ENCODE assay signal across 8 cellular contexts in the genomic region with DNA sequence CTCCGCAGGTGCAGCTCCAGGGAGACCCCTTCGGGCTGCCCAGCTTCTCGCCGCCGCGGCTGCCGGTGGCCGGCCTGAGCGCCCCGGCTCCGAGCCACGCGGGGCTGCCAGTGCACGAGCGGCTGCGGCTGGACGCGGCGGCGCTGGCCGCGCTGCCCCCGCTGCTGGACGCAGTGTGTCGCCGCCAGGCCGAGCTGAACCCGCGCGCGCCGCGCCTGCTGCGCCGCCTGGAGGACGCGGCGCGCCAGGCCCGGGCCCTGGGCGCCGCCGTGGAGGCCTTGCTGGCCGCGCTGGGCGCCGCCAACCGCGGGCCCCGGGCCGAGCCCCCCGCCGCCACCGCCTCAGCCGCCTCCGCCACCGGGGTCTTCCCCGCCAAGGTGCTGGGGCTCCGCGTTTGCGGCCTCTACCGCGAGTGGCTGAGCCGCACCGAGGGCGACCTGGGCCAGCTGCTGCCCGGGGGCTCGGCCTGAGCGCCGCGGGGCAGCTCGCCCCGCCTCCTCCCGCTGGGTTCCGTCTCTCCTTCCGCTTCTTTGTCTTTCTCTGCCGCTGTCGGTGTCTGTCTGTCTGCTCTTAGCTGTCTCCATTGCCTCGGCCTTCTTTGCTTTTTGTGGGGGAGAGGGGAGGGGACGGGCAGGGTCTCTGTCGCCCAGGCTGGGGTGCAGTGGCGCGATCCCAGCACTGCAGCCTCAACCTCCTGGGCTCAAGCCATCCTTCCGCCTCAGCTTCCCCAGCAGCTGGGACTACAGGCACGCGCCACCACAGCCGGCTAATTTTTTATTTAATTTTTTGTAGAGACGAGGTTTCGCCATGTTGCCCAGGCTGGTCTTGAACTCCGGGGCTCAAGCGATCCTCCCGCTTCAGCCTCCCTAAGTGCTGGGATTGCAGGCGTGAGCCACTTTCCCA. TPM values are rescaled to one million over a fixed set of nuclear protein-coding genes. Genes with fewer than 3 reads are reported as not detected.
DNase-seq lines count a peak whose midpoint lies in the region; ATAC-seq, FAIRE-seq and TF ChIP-seq lines count a peak whose summit lies in the region.

No MANE protein-coding gene starts in this region.

- H4K20me1 ChIP-seq in K562 (replicated peaks; ENCODE audit: control insufficient read depth, insufficient read depth, low read length): no peaks in the 10 kb centered on the region

- peak overlapping the region; percentile 96 to 98 for H3K27ac Mint-ChIP-seq in T-cell

- no peak for FAIRE-seq in K562 (lab: Jason Lieb, UNC)

- BruUV-seq in K562 (replicated peaks; lab: Mats Ljungman, UMichigan): TSS peak; percentile 89

- DNase-seq in Ammon's horn (ENCODE audit: low spot score) (peak; percentile 66), HT-29 (ENCODE audit: low spot score) (peak; percentile 62), T-cell (peak in 25 of 34 experiments; percentile 28 to 64 (median 43)), K562 (ENCODE audit: extremely low read depth in 1 of 4, low spot score in 3 of 4) (peak; percentile 86 to 89 (median 88)), iPS DF 6.9 (ENCODE audit: low read depth, low spot score) (no peak), retinal pigment epithelial cell (ENCODE audit: low read depth) (no peak), OCI-M2 (lab: John Stamatoyannopoulos, UW; ENCODE audit: unreplicated experiment) (no peak)

- 11% methylated on average over 54 of the region's 93 CpGs for WGBS in K562 (ENCODE audit: insufficient coverage, low coverage, missing lambda C conversion rate)
- no CpG with 5 or more reads among the region's 93 CpGs for WGBS in iPS DF 6.9 (ENCODE audit: insufficient coverage, insufficient read length)

- H3K27ac ChIP-seq in K562 (ENCODE audit: extremely low read depth, low read depth, low read length) (peak overlapping the region; percentile 87), iPS DF 6.9 (ENCODE audit: low read length) (no peak overlapping the region)

- no peaks in the 10 kb centered on the region for H3K36me3 Mint-ChIP-seq in T-cell

- no peaks in the 10 kb centered on the region for H3K27me3 Mint-ChIP-seq in T-cell

- TF ChIP-seq CTCF in K562 (IDR thresholded peaks at IDR 0.05 in 2 of 3, conservative IDR thresholded peaks at IDR 0.05 in 1 of 3; ENCODE audit: insufficient read depth in 2 of 3, low read depth in 1 of 3, low read length in 3 of 3): peak; percentile 7 to 91 (median 64); a peak in 5 of 6 replicates
- peak; percentile 13 for TF ChIP-seq CTCF in retinal pigment epithelial cell (conservative IDR thresholded peaks at IDR 0.05; ENCODE audit: low read depth, low read length)

- H3K4me2 ChIP-seq in K562 (ENCODE audit: insufficient read depth, low read length): peak overlapping the region; percentile 93

- ATAC-seq in GM18505 (IDR thresholded peaks at IDR 0.05; ENCODE audit: unreplicated experiment) (no peak), T-cell (replicated peaks in 1 of 4) (peak; percentile 88 to 90 (median 88)), K562 (peak; percentile 94)

- H3K9me3 Mint-ChIP-seq in T-cell: no peaks in the 10 kb centered on the region

- H3K4me1 ChIP-seq in K562 (replicated peaks in 1 of 2; ENCODE audit: control insufficient read depth in 2 of 2, insufficient read depth in 2 of 2, low read length in 2 of 2) (peaks cover 27 to 33% of the 10 kb centered on the region in 2 experiments), iPS DF 6.9 (ENCODE audit: control insufficient read depth, insufficient read depth, low read length) (peaks cover 4% of the 10 kb centered on the region)

- peak overlapping the region; percentile 85 to 96 for H3K9ac ChIP-seq in K562 (ENCODE audit: insufficient read depth in 1 of 2, low read depth in 2 of 2, low read length in 2 of 2)

- TF ChIP-seq POLR2A in GM18505 (IDR thresholded peaks at IDR 0.05; ENCODE audit: borderline replicate concordance, extremely low read depth, insufficient read depth, insufficient read length) (peak; percentile 62), K562 (conservative IDR thresholded peaks at IDR 0.05) (peak; percentile 60)

- TF ChIP-seq EP300 in K562 (IDR thresholded peaks at IDR 0.05; ENCODE audit: low read length): no peak

- H3K36me3 ChIP-seq in K562 (ENCODE audit: control insufficient read depth, insufficient read depth, low read length) (no peaks in the 10 kb centered on the region), iPS DF 6.9 (ENCODE audit: control insufficient read depth, insufficient read depth, low read length) (no peaks in the 10 kb centered on the region)

- H2AFZ ChIP-seq in K562 (ENCODE audit: low read depth, low read length): peak overlapping the region; percentile 94

- H3K4me3 ChIP-seq in K562 (peak overlapping the region; percentile 57), iPS DF 6.9 (ENCODE audit: low read length) (peak overlapping the region; percentile 55; the same call in 1 of the 2 replicates), retinal pigment epithelial cell (ENCODE audit: low read length) (peak overlapping the region; percentile 38)

- H3K27me3 ChIP-seq in K562 (ENCODE audit: control insufficient read depth in 2 of 2, insufficient read depth in 2 of 2, low read length in 2 of 2): no peaks in the 10 kb centered on the region
- H3K27me3 ChIP-seq in iPS DF 6.9 (ENCODE audit: control insufficient read depth, insufficient read depth, low read length): no peaks in the 10 kb centered on the region

- peaks cover 26 to 30% (median 30%) of the 10 kb centered on the region in 3 donors for H3K4me1 Mint-ChIP-seq in T-cell

- intact Hi-C loops in K562 (cut with micrococcal nuclease): no loop called here

- CTCF ChIA-PET in T-cell (lab: Charles Lee) (interaction anchor here (0.7 to 3.0 kb wide), 7 partner anchors 7 to 806 kb away, joined by 3 to 33 read pairs (median 6); a partner anchor contains a TSS), K562 (lab: Yijun Ruan, JAX; ENCODE audit: low intra/inter-chr PET ratio) (interaction anchor here (0.6 to 1.4 kb wide), 5 partner anchors 41 to 472 kb away, joined by 3 to 5 read pairs (median 4); a partner anchor contains a TSS)

- H3K9me1 ChIP-seq in K562 (ENCODE audit: control insufficient read depth, insufficient read depth, low read length): no peaks in the 10 kb centered on the region

- POLR2A ChIA-PET in T-cell (lab: Charles Lee): interaction anchor here in 1 of 2 donors (0.6 kb wide), 1 partner anchor 131 kb away, joined by 3 read pairs; a partner anchor contains a TSS
- POLR2A ChIA-PET in K562 (lab: Yijun Ruan, JAX): interaction anchor here (0.7 to 1.6 kb wide), 11 partner anchors 10 to 553 kb away, joined by 3 to 7 read pairs (median 3); no protein-coding TSS in a partner anchor

- H3K9me3 ChIP-seq in K562 (replicated peaks; ENCODE audit: control insufficient read depth, insufficient read depth, low read depth, low read length) (no peaks in the 10 kb centered on the region), iPS DF 6.9 (ENCODE audit: control insufficient read depth, insufficient read depth, low read length) (no peaks in the 10 kb centered on the region)

- H3K4me3 Mint-ChIP-seq in T-cell: peak overlapping the region; percentile 87 to 95 (median 95)

- H3K79me2 ChIP-seq in K562 (ENCODE audit: control insufficient read depth, insufficient read depth, low read length): no peaks in the 10 kb centered on the region

- TF ChIP-seq RAD21 in K562 (CRISPR knock-in tag; conservative IDR thresholded peaks at IDR 0.05 in 1 of 2, IDR thresholded peaks at IDR 0.05 in 1 of 2): peak in 1 of 2 experiments; percentile 76; a peak in 3 of 4 replicates

- in situ Hi-C loops in K562 (cut with MboI): loop anchor here (10.0 kb wide), 1 partner anchor 58 kb away; no protein-coding TSS in a partner anchor

RNA-seq across cellular contexts. Expression of a gene that starts 5.9 kb away (rescaled TPM):
- not detected in 2 replicates for total RNA-seq in HT-29 (2014; rRNA removed; shearing (Covaris generic))
- total RNA-seq in T-cell: under 1 TPM in 3 of 5 donors, not detected in 2; 0.38 to 0.47 (median 0.39) TPM
- 2.9 and 6.1 TPM in 2 replicates for total RNA-seq in K562 (2011; cell fraction: chromatin; rRNA removed; ENCODE audit: low replicate concordance)
- total RNA-seq in K562 (2011; cell fraction: nucleolus; rRNA removed): 4.2 and 5.5 TPM in 2 replicates
- total RNA-seq in K562 (2011; cell fraction: nucleoplasm; rRNA removed): 6.2 and 12.7 TPM in 2 replicates
- total RNA-seq in K562 (2014; rRNA removed): 0.36 and 1.0 TPM in 2 replicates
- 0.38 and 0.44 TPM in 2 replicates for total RNA-seq in K562 (2014; rRNA removed; fragmentation: Illumina TruSeq; extraction: Trizol)
- total RNA-seq in K562 (2015; rRNA removed; fragmentation: Illumina TruSeq; extraction: Trizol): 0.33 and 0.53 TPM in 2 replicates
- 1.8 TPM in 2 replicates for total RNA-seq in K562 (2021)
- polyA plus RNA-seq in K562 (2011; rRNA removed): 1.9 and 3.6 TPM in 2 replicates
- 6.9 and 7.6 TPM in 2 replicates for polyA plus RNA-seq in K562 (2011; cell fraction: cytosol; rRNA removed)
- 11.5 and 14.8 TPM in 2 replicates for polyA plus RNA-seq in K562 (2011; cell fraction: nucleus; rRNA removed)
- 2.0 and 5.6 TPM in 2 replicates for polyA plus RNA-seq in K562 (2012)
- 2.5 and 2.8 TPM in 2 replicates for polyA plus RNA-seq in K562 (2014; fragmentation: Illumina TruSeq; extraction: Trizol)
- under 1 TPM; 0.24 to 0.35 TPM for polyA plus RNA-seq in K562 (2014; fragmentation: Nextera tagmentation; extraction: Ambion mirVana)
- 1.8 and 2.1 TPM in 2 replicates for polyA plus RNA-seq in K562 (2014; rRNA removed)
- 0.98 and 1.7 TPM in 2 replicates for polyA minus RNA-seq in K562 (2011; rRNA and poly(A)+ RNA removed)
- 1.1 and 1.4 TPM in 2 replicates for polyA minus RNA-seq in K562 (2011; cell fraction: cytosol; rRNA and poly(A)+ RNA removed)
- polyA minus RNA-seq in K562 (2011; cell fraction: nucleus; rRNA and poly(A)+ RNA removed): 1.3 and 1.9 TPM in 2 replicates

RNA-seq across cellular contexts. Expression of a gene that starts 8.4 kb away (rescaled TPM):
- 28.3 and 34.3 TPM in 2 replicates for total RNA-seq in HT-29 (2014; rRNA removed; shearing (Covaris generic))
- total RNA-seq in T-cell (10 to 100 TPM; 21.0 to 31.9 (median 26.9) TPM), K562 (2014; rRNA removed) (80.1 and 85.8 TPM in 2 replicates), K562 (2014; rRNA removed; fragmentation: Illumina TruSeq; extraction: Trizol) (7.0 and 7.9 TPM in 2 replicates), K562 (2015; rRNA removed; fragmentation: Illumina TruSeq; extraction: Trizol) (31.6 and 32.9 TPM in 2 replicates), K562 (2021) (41.2 and 43.1 TPM in 2 replicates)
- total RNA-seq in K562 (2011; cell fraction: chromatin; rRNA removed; ENCODE audit: low replicate concordance): 6.9 and 9.3 TPM in 2 replicates
- total RNA-seq in K562 (2011; cell fraction: nucleolus; rRNA removed): 8.7 and 9.0 TPM in 2 replicates
- total RNA-seq in K562 (2011; cell fraction: nucleoplasm; rRNA removed): 7.6 and 10.6 TPM in 2 replicates
- polyA plus RNA-seq in K562 (2011; rRNA removed) (15.1 and 17.4 TPM in 2 replicates), K562 (2014; fragmentation: Illumina TruSeq; extraction: Trizol) (19.6 and 37.5 TPM in 2 replicates), K562 (2014; fragmentation: Nextera tagmentation; extraction: Ambion mirVana) (1 to 10 TPM; 1.7 to 2.6 TPM), K562 (2014; rRNA removed) (61.9 and 75.9 TPM in 2 replicates)
- 18.7 and 45.5 TPM in 2 replicates for polyA plus RNA-seq in K562 (2011; cell fraction: cytosol; rRNA removed)
- 7.4 and 12.0 TPM in 2 replicates for polyA plus RNA-seq in K562 (2011; cell fraction: nucleus; rRNA removed)
- 23.9 and 28.5 TPM in 2 replicates for polyA plus RNA-seq in K562 (2012)
- 2.2 and 3.5 TPM in 2 replicates for polyA minus RNA-seq in K562 (2011; rRNA and poly(A)+ RNA removed)
- polyA minus RNA-seq in K562 (2011; cell fraction: cytosol; rRNA and poly(A)+ RNA removed): 7.9 and 8.1 TPM in 2 replicates
- 2.6 TPM in 2 replicates for polyA minus RNA-seq in K562 (2011; cell fraction: nucleus; rRNA and poly(A)+ RNA removed)

RNA-seq across cellular contexts. Expression of a gene that starts 21.1 kb away (rescaled TPM):
- 42.6 and 43.3 TPM in 2 replicates for total RNA-seq in HT-29 (2014; rRNA removed; shearing (Covaris generic))
- total RNA-seq in T-cell: 10 to 100 TPM; 11.5 to 22.0 (median 18.1) TPM
- 10.1 and 37.5 TPM in 2 replicates for total RNA-seq in K562 (2011; cell fraction: chromatin; rRNA removed; ENCODE audit: low replicate concordance)
- 30.4 and 31.2 TPM in 2 replicates for total RNA-seq in K562 (2011; cell fraction: nucleolus; rRNA removed)
- 14.5 and 15.4 TPM in 2 replicates for total RNA-seq in K562 (2011; cell fraction: nucleoplasm; rRNA removed)
- total RNA-seq in K562 (2014; rRNA removed): 32.7 and 48.1 TPM in 2 replicates
- total RNA-seq in K562 (2014; rRNA removed; fragmentation: Illumina TruSeq; extraction: Trizol): 6.8 and 6.9 TPM in 2 replicates
- 17.6 and 17.8 TPM in 2 replicates for total RNA-seq in K562 (2015; rRNA removed; fragmentation: Illumina TruSeq; extraction: Trizol)
- total RNA-seq in K562 (2021): 40.4 and 48.0 TPM in 2 replicates
- polyA plus RNA-seq in K562 (2011; rRNA removed): 9.1 and 9.9 TPM in 2 replicates
- 12.4 and 47.6 TPM in 2 replicates for polyA plus RNA-seq in K562 (2011; cell fraction: cytosol; rRNA removed)
- 16.9 and 37.2 TPM in 2 replicates for polyA plus RNA-seq in K562 (2011; cell fraction: nucleus; rRNA removed)
- polyA plus RNA-seq in K562 (2012): 17.7 and 25.5 TPM in 2 replicates
- polyA plus RNA-seq in K562 (2014; fragmentation: Illumina TruSeq; extraction: Trizol): 7.6 and 18.1 TPM in 2 replicates
- under 1 TPM in 1 of 2 experiments, not detected in 1; 0.13 TPM for polyA plus RNA-seq in K562 (2014; fragmentation: Nextera tagmentation; extraction: Ambion mirVana)
- polyA plus RNA-seq in K562 (2014; rRNA removed): 22.0 and 26.0 TPM in 2 replicates
- polyA minus RNA-seq in K562 (2011; rRNA and poly(A)+ RNA removed): 3.8 and 7.2 TPM in 2 replicates
- polyA minus RNA-seq in K562 (2011; cell fraction: cytosol; rRNA and poly(A)+ RNA removed): 26.1 and 27.7 TPM in 2 replicates
- 7.5 and 9.4 TPM in 2 replicates for polyA minus RNA-seq in K562 (2011; cell fraction: nucleus; rRNA and poly(A)+ RNA removed)

RNA-seq across cellular contexts. Expression of a gene that starts 46.5 kb away (rescaled TPM):
- 16.9 and 22.9 TPM in 2 replicates for total RNA-seq in HT-29 (2014; rRNA removed; shearing (Covaris generic))
- total RNA-seq in T-cell (10 to 100 TPM in 3 of 5 donors, 1 to 10 TPM in 2; 6.6 to 22.3 (median 20.8) TPM), K562 (2014; rRNA removed) (19.0 and 23.5 TPM in 2 replicates), K562 (2014; rRNA removed; fragmentation: Illumina TruSeq; extraction: Trizol) (6.3 and 7.8 TPM in 2 replicates), K562 (2015; rRNA removed; fragmentation: Illumina TruSeq; extraction: Trizol) (12.4 and 12.9 TPM in 2 replicates), K562 (2021) (21.9 and 23.3 TPM in 2 replicates)
- total RNA-seq in K562 (2011; cell fraction: chromatin; rRNA removed; ENCODE audit: low replicate concordance): 12.4 and 41.2 TPM in 2 replicates
- total RNA-seq in K562 (2011; cell fraction: nucleolus; rRNA removed): 46.8 and 54.4 TPM in 2 replicates
- 36.7 and 43.2 TPM in 2 replicates for total RNA-seq in K562 (2011; cell fraction: nucleoplasm; rRNA removed)
- polyA plus RNA-seq in K562 (2011; rRNA removed) (15.8 and 29.7 TPM in 2 replicates), K562 (2014; fragmentation: Illumina TruSeq; extraction: Trizol) (14.1 and 18.0 TPM in 2 replicates), K562 (2014; fragmentation: Nextera tagmentation; extraction: Ambion mirVana) (1 to 10 TPM; 4.9 to 5.8 TPM), K562 (2014; rRNA removed) (16.5 and 19.0 TPM in 2 replicates)
- 44.9 and 57.8 TPM in 2 replicates for polyA plus RNA-seq in K562 (2011; cell fraction: cytosol; rRNA removed)
- polyA plus RNA-seq in K562 (2011; cell fraction: nucleus; rRNA removed): 25.0 and 28.3 TPM in 2 replicates
- 19.4 and 52.1 TPM in 2 replicates for polyA plus RNA-seq in K562 (2012)
- 12.8 and 14.8 TPM in 2 replicates for polyA minus RNA-seq in K562 (2011; rRNA and poly(A)+ RNA removed)
- polyA minus RNA-seq in K562 (2011; cell fraction: cytosol; rRNA and poly(A)+ RNA removed): 15.8 and 19.1 TPM in 2 replicates
- 9.3 and 12.7 TPM in 2 replicates for polyA minus RNA-seq in K562 (2011; cell fraction: nucleus; rRNA and poly(A)+ RNA removed)

RNA-seq across cellular contexts. Expression of a gene that starts 55.2 kb away (rescaled TPM):
- 7.7 and 9.8 TPM in 2 replicates for total RNA-seq in HT-29 (2014; rRNA removed; shearing (Covaris generic))
- 10 to 100 TPM; 34.6 to 43.6 (median 38.2) TPM for total RNA-seq in T-cell
- total RNA-seq in K562 (2011; cell fraction: chromatin; rRNA removed; ENCODE audit: low replicate concordance): 24.2 and 49.1 TPM in 2 replicates
- total RNA-seq in K562 (2011; cell fraction: nucleolus; rRNA removed): 22.3 and 24.7 TPM in 2 replicates
- total RNA-seq in K562 (2011; cell fraction: nucleoplasm; rRNA removed): 17.1 and 19.1 TPM in 2 replicates
- total RNA-seq in K562 (2014; rRNA removed): 4.2 and 7.9 TPM in 2 replicates
- 2.0 and 2.5 TPM in 2 replicates for total RNA-seq in K562 (2014; rRNA removed; fragmentation: Illumina TruSeq; extraction: Trizol)
- total RNA-seq in K562 (2015; rRNA removed; fragmentation: Illumina TruSeq; extraction: Trizol): 4.6 and 5.7 TPM in 2 replicates
- 30.2 and 36.0 TPM in 2 replicates for total RNA-seq in K562 (2021)
- 2.2 and 3.0 TPM in 2 replicates for polyA plus RNA-seq in K562 (2011; rRNA removed)
- 1.6 and 2.3 TPM in 2 replicates for polyA plus RNA-seq in K562 (2011; cell fraction: cytosol; rRNA removed)
- 15.4 and 22.7 TPM in 2 replicates for polyA plus RNA-seq in K562 (2011; cell fraction: nucleus; rRNA removed)
- 17.4 and 52.0 TPM in 2 replicates for polyA plus RNA-seq in K562 (2012)
- 15.0 and 20.1 TPM in 2 replicates for polyA plus RNA-seq in K562 (2014; fragmentation: Illumina TruSeq; extraction: Trizol)
- under 1 TPM; 0.08 to 0.14 TPM for polyA plus RNA-seq in K562 (2014; fragmentation: Nextera tagmentation; extraction: Ambion mirVana)
- 15.5 and 16.9 TPM in 2 replicates for polyA plus RNA-seq in K562 (2014; rRNA removed)
- polyA minus RNA-seq in K562 (2011; rRNA and poly(A)+ RNA removed): 1.7 and 2.1 TPM in 2 replicates
- 10.0 and 10.3 TPM in 2 replicates for polyA minus RNA-seq in K562 (2011; cell fraction: cytosol; rRNA and poly(A)+ RNA removed)
- polyA minus RNA-seq in K562 (2011; cell fraction: nucleus; rRNA and poly(A)+ RNA removed): 6.1 and 8.6 TPM in 2 replicates

Comparison
In these comparisons a context has a peak if more than half of its experiments do, and no peak if none do; other contexts are left out.
1. DNase-seq: peak in Ammon's horn (single experiment), HT-29 (single experiment), T-cell (25 of 34) and K562 (4 of 4); none in iPS DF 6.9 (single experiment), retinal pigment epithelial cell (single experiment) and OCI-M2 (single experiment).
2. Peak in every context shown above with its lines, with median percentiles within 50 percentile points of each other: H3K4me3 ChIP-seq.